In the genomic region with DNA sequence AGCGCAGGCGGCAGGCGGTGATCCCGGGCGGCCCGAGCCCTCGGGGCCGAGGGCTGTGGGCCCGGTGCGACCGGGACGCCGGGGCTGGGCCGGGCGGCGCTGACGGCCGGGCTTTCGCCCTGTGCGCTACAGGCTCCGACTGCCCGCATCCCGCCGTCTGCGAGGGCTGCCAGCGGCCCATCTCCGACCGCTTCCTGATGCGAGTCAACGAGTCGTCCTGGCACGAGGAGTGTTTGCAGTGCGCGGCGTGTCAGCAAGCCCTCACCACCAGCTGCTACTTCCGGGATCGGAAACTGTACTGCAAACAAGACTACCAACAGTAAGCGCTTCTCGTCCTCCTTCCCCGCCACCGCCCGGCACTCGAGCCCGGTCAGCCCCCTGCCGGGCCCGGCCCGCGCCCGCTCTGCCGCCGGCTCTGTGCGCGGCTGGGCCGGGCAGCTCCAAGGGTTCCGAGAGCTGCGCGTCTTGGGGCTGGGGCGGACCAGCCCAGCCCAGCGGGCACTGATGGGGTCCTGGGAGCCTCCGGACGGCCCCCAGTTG, we compare ENCODE assay signal across 8 cellular contexts. TPM values are rescaled to one million over a fixed set of nuclear protein-coding genes. Genes with fewer than 3 reads are reported as not detected.
A peak's percentile ranks its signal among the peaks of the same experiment; 100 is the strongest.
DNase-seq lines count a peak whose midpoint lies in the region; ATAC-seq and TF ChIP-seq lines count a peak whose summit lies in the region.

No MANE protein-coding gene starts in this region.

- intact Hi-C loops in upper lobe of right lung (cut with DNase I) (no loop called here), colonic mucosa (cut with DNase I) (no loop called here)

- DNase-seq in stimulated activated CD4-positive, alpha-beta T cell treated with anti-CD3 and anti-CD28 coated beads, Interleukin-1b, Interleukin-23, amount 100 ng/mL, for 48 hours, result peak; percentile 22
- no peak for DNase-seq in stimulated activated CD4-positive, alpha-beta T cell treated with anti-CD3 and anti-CD28 coated beads, Interleukin-4, amount 100 ng/mL, for 1 hour
- peak; percentile 60 for DNase-seq in activated CD4-positive, alpha-beta memory T cell treated with anti-CD3 and anti-CD28 coated beads, Interleukin-2, amount 10 ng/mL, durations not matched to agents 7 days and 5 days
- DNase-seq in upper lobe of right lung (peak; percentile 66), colonic mucosa (no peak), AG20443 (ENCODE audit: low spot score) (no peak), OCI-M1 (lab: John Stamatoyannopoulos, UW) (no peak)

- H3K9ac ChIP-seq in colonic mucosa (ENCODE audit: low read depth in 2 of 2, low read length in 2 of 2), result no peak overlapping the region

- POLR2A ChIA-PET in activated CD4-positive, alpha-beta memory T cell treated with anti-CD3 and anti-CD28 coated beads, Interleukin-2, amount 10 ng/mL, durations not matched to agents 7 days and 5 days (lab: Charles Lee), result interaction anchor here (0.6 kb wide), 1 partner anchor 173 kb away, joined by 3 read pairs; no protein-coding TSS in a partner anchor

- peaks cover 74% of the 10 kb centered on the region for H3K27me3 Mint-ChIP-seq in activated CD4-positive, alpha-beta memory T cell treated with anti-CD3 and anti-CD28 coated beads, Interleukin-2, amount 10 ng/mL, durations not matched to agents 7 days and 5 days

- H3K4me1 ChIP-seq in upper lobe of right lung (peaks cover 32% of the 10 kb centered on the region), colonic mucosa (peaks cover 8% of the 10 kb centered on the region)

- no peak overlapping the region for H3K4me3 Mint-ChIP-seq in activated CD4-positive, alpha-beta memory T cell treated with anti-CD3 and anti-CD28 coated beads, Interleukin-2, amount 10 ng/mL, durations not matched to agents 7 days and 5 days

- peak overlapping the region; percentile 30 for H3K4me3 ChIP-seq in iPS-18c (ENCODE audit: insufficient read depth, low read depth, low read length)
- H3K4me3 ChIP-seq in upper lobe of right lung, result no peak overlapping the region
- H3K4me3 ChIP-seq in colonic mucosa, result no peak overlapping the region

- H3K9me3 Mint-ChIP-seq in activated CD4-positive, alpha-beta memory T cell treated with anti-CD3 and anti-CD28 coated beads, Interleukin-2, amount 10 ng/mL, durations not matched to agents 7 days and 5 days, result no peaks in the 10 kb centered on the region

- no peak overlapping the region for H3K27ac Mint-ChIP-seq in activated CD4-positive, alpha-beta memory T cell treated with anti-CD3 and anti-CD28 coated beads, Interleukin-2, amount 10 ng/mL, durations not matched to agents 7 days and 5 days

- TF ChIP-seq CTCF in upper lobe of right lung (IDR thresholded peaks at IDR 0.05) (no peak), colonic mucosa (IDR thresholded peaks at IDR 0.05) (no peak)

- H3K27ac ChIP-seq in upper lobe of right lung (no peak overlapping the region), colonic mucosa (no peak overlapping the region)

- H3K9me3 ChIP-seq in iPS-18c (ENCODE audit: control insufficient read depth, insufficient read depth, low read length) (peaks cover 3% of the 10 kb centered on the region), upper lobe of right lung (no peaks in the 10 kb centered on the region), colonic mucosa (no peaks in the 10 kb centered on the region)

- H3K4me1 Mint-ChIP-seq in activated CD4-positive, alpha-beta memory T cell treated with anti-CD3 and anti-CD28 coated beads, Interleukin-2, amount 10 ng/mL, durations not matched to agents 7 days and 5 days, result peaks cover 23% of the 10 kb centered on the region

- CTCF ChIA-PET in activated CD4-positive, alpha-beta memory T cell treated with anti-CD3 and anti-CD28 coated beads, Interleukin-2, amount 10 ng/mL, durations not matched to agents 7 days and 5 days (lab: Charles Lee), result interaction anchor here (0.6 to 1.9 kb wide), 2 partner anchors 75 to 1087 kb away, joined by 3 to 6 read pairs; no protein-coding TSS in a partner anchor

- H3K36me3 ChIP-seq in upper lobe of right lung (no peaks in the 10 kb centered on the region), colonic mucosa (no peaks in the 10 kb centered on the region)

- H3K36me3 Mint-ChIP-seq in activated CD4-positive, alpha-beta memory T cell treated with anti-CD3 and anti-CD28 coated beads, Interleukin-2, amount 10 ng/mL, durations not matched to agents 7 days and 5 days (ENCODE audit: low read depth), result peaks cover 7% of the 10 kb centered on the region

- no peak for ATAC-seq in upper lobe of right lung

- H3K27me3 ChIP-seq in upper lobe of right lung (peaks cover 91% of the 10 kb centered on the region), colonic mucosa (peaks cover 90% of the 10 kb centered on the region)

RNA-seq across cellular contexts. Expression of a gene that starts 1.6 kb away (rescaled TPM):
- not detected for total RNA-seq in activated CD4-positive, alpha-beta memory T cell treated with anti-CD3 and anti-CD28 coated beads, Interleukin-2, amount 10 ng/mL, durations not matched to agents 7 days and 5 days
- total RNA-seq in upper lobe of right lung (0.14 TPM), colonic mucosa (under 1 TPM in 1 of 2 donors, not detected in 1; 0.13 TPM)

Comparison
In these comparisons a context has a peak if more than half of its experiments do, and no peak if none do; other contexts are left out.
1. DNase-seq: peak in stimulated activated CD4-positive, alpha-beta T cell treated with anti-CD3 and anti-CD28 coated beads, Interleukin-1b, Interleukin-23, amount 100 ng/mL, for 48 hours (single experiment), activated CD4-positive, alpha-beta memory T cell treated with anti-CD3 and anti-CD28 coated beads, Interleukin-2, amount 10 ng/mL, durations not matched to agents 7 days and 5 days (single experiment) and upper lobe of right lung (single experiment); none in stimulated activated CD4-positive, alpha-beta T cell treated with anti-CD3 and anti-CD28 coated beads, Interleukin-4, amount 100 ng/mL, for 1 hour (single experiment), colonic mucosa (single experiment), AG20443 (single experiment) and OCI-M1 (single experiment).